In the genomic region with DNA sequence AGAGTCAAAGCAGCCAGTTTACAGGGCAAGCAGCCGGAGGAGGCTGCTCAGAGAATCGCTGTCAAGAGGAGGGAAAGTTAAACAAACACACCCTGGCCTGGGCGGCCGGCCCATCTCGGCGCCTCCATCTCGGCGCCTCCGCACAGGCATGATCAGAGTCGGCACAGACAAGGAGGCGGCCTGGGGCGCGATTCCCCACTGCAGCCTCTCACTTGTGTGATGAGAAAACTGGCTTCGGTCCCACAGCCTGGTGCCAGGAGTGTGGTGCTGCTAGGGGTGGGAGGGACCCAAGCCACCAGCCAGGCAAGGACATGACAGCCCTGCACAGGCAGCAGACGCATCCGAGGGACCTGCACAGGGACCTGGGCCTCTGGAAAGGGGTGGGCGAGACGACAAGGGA, we compare ENCODE assay signal across 14 cellular contexts. TPM values are rescaled to one million over a fixed set of nuclear protein-coding genes. Genes with fewer than 3 reads are reported as not detected.
DNase-seq lines count a peak whose midpoint lies in the region; ATAC-seq, FAIRE-seq and TF ChIP-seq lines count a peak whose summit lies in the region.
"Had no signal": no experiment of that assay in that cellular context is flagged by ENCODE, and none has a peak within 500 bp of the region (broad histone marks: within the 10 kb centered on the region; RNA-seq: fewer than 3 reads in every experiment).

No MANE protein-coding gene starts in this region.

- H3K27me3 ChIP-seq in SK-N-SH (ENCODE audit: insufficient read depth), result no peaks in the 10 kb centered on the region

- TF ChIP-seq RAD21 in SK-N-SH (IDR thresholded peaks at IDR 0.05; ENCODE audit: low read length), result peak; percentile 30; the same call in 1 of the 2 replicates

- peak overlapping the region in 1 of 2 experiments; percentile 77; a peak in 2 of 4 replicates for H3K27ac ChIP-seq in SK-N-SH (ENCODE audit: low read depth in 2 of 2, low read length in 1 of 2)

- CTCF ChIA-PET in SK-N-SH (lab: Yijun Ruan, JAX), result interaction anchor here (0.6 to 4.7 kb wide), 6 partner anchors 10 to 164 kb away, joined by 3 to 55 read pairs (median 8); no protein-coding TSS in a partner anchor

- peaks cover 14% of the 10 kb centered on the region; the same call in 1 of the 2 replicates for H4K20me1 ChIP-seq in SK-N-SH (ENCODE audit: insufficient read depth)

- DNase-seq in LNCaP clone FGC (ENCODE audit: low read depth) (peak; percentile 44), SK-N-SH (peak; percentile 99), left ventricle myocardium superior (peak; percentile 80), posterior cingulate gyrus (peak; percentile 51 to 96 (median 79)), EL (no peak), RCC 7860 (ENCODE audit: low spot score) (no peak), HT-29 (ENCODE audit: low spot score) (no peak)
- DNase-seq in activated T-helper 2 cell treated with anti-CD3 and anti-CD28 coated beads, Interferon-gamma antibody, Interleukin-2, Interleukin-4, amounts not matched to agents 10 μg/mL and 5 μg/mL and 100 μg/mL, durations not matched to agents 14 hours and 24 hours and 36 hours (ENCODE audit: low spot score), result no peak
- DNase-seq: activated CD4-positive, alpha-beta T cell treated with anti-CD3 and anti-CD28 coated beads for 4 hours; activated naive CD4-positive, alpha-beta T cell treated with anti-CD3 and anti-CD28 coated beads, Interleukin-2, amount 10 ng/mL, durations not matched to agents 7 days and 5 days; naive B cell; stimulated activated CD4-positive, alpha-beta T cell treated with anti-CD3 and anti-CD28 coated beads, Interleukin-2, amount 100 ng/mL, for 48 hours had no signal

- no peaks in the 10 kb centered on the region for H3K9me3 Mint-ChIP-seq in activated T-helper 2 cell treated with anti-CD3 and anti-CD28 coated beads, Interferon-gamma antibody, Interleukin-2, Interleukin-4, amounts not matched to agents 10 μg/mL and 5 μg/mL and 100 μg/mL, durations not matched to agents 14 hours and 24 hours and 36 hours
- H3K9me3 Mint-ChIP-seq: activated naive CD4-positive, alpha-beta T cell treated with anti-CD3 and anti-CD28 coated beads, Interleukin-2, amount 10 ng/mL, durations not matched to agents 7 days and 5 days; naive B cell had no signal

- peaks cover 0 to 21% of the 10 kb centered on the region in 2 experiments; a peak in 1 of 4 replicates for H3K4me1 ChIP-seq in SK-N-SH (ENCODE audit: control insufficient read depth in 1 of 2, insufficient read depth in 2 of 2, low read depth in 1 of 2, low read length in 1 of 2)

- intact Hi-C loops in left ventricle myocardium superior (cut with micrococcal nuclease), result no loop called here
- intact Hi-C loops in posterior cingulate gyrus (cut with DNase I), result no loop called here
- intact Hi-C loops in activated T-helper 2 cell treated with anti-CD3 and anti-CD28 coated beads, Interferon-gamma antibody, Interleukin-2, Interleukin-4, amounts not matched to agents 10 μg/mL and 5 μg/mL and 100 μg/mL, durations not matched to agents 14 hours and 24 hours and 36 hours (cut with micrococcal nuclease), result no loop called here

- ATAC-seq in left ventricle myocardium superior, result peak; percentile 86

- H3K9me3 ChIP-seq in SK-N-SH, result no peaks in the 10 kb centered on the region

- TF ChIP-seq CTCF in LNCaP clone FGC (IDR thresholded peaks at IDR 0.05; ENCODE audit: control insufficient read depth, extremely low read depth, insufficient read depth) (no peak), SK-N-SH (IDR thresholded peaks at IDR 0.05) (no peak)

- H3K4me3 Mint-ChIP-seq in activated T-helper 2 cell treated with anti-CD3 and anti-CD28 coated beads, Interferon-gamma antibody, Interleukin-2, Interleukin-4, amounts not matched to agents 10 μg/mL and 5 μg/mL and 100 μg/mL, durations not matched to agents 14 hours and 24 hours and 36 hours (ENCODE audit: low read depth), result no peak overlapping the region
- H3K4me3 Mint-ChIP-seq: activated naive CD4-positive, alpha-beta T cell treated with anti-CD3 and anti-CD28 coated beads, Interleukin-2, amount 10 ng/mL, durations not matched to agents 7 days and 5 days had no signal

- no peaks in the 10 kb centered on the region for H3K27me3 Mint-ChIP-seq in activated T-helper 2 cell treated with anti-CD3 and anti-CD28 coated beads, Interferon-gamma antibody, Interleukin-2, Interleukin-4, amounts not matched to agents 10 μg/mL and 5 μg/mL and 100 μg/mL, durations not matched to agents 14 hours and 24 hours and 36 hours (ENCODE audit: low read depth)
- H3K27me3 Mint-ChIP-seq: activated naive CD4-positive, alpha-beta T cell treated with anti-CD3 and anti-CD28 coated beads, Interleukin-2, amount 10 ng/mL, durations not matched to agents 7 days and 5 days; naive B cell had no signal

- H3K36me3 ChIP-seq in SK-N-SH (replicated peaks in 1 of 2; ENCODE audit: control insufficient read depth in 1 of 2, insufficient read depth in 2 of 2, low read length in 1 of 2), result peaks cover 19 to 66% of the 10 kb centered on the region in 2 experiments

- H3K36me3 Mint-ChIP-seq in activated T-helper 2 cell treated with anti-CD3 and anti-CD28 coated beads, Interferon-gamma antibody, Interleukin-2, Interleukin-4, amounts not matched to agents 10 μg/mL and 5 μg/mL and 100 μg/mL, durations not matched to agents 14 hours and 24 hours and 36 hours (ENCODE audit: low read depth), result peaks cover 55% of the 10 kb centered on the region

- POLR2A ChIA-PET in SK-N-SH (lab: Yijun Ruan, JAX), result no interaction called here

- H3K9ac ChIP-seq in SK-N-SH, result no peak overlapping the region

- no peaks in the 10 kb centered on the region for H3K9me2 ChIP-seq in SK-N-SH

- no peak overlapping the region for H3K4me2 ChIP-seq in SK-N-SH

- TF ChIP-seq EP300 in SK-N-SH (IDR thresholded peaks at IDR 0.05; ENCODE audit: borderline replicate concordance in 1 of 2, low read depth in 1 of 2, low read length in 1 of 2), result peak in 1 of 2 experiments; percentile 61; a peak in 1 of 4 replicates

- no peaks in the 10 kb centered on the region for H3F3A ChIP-seq in SK-N-SH (replicated peaks; ENCODE audit: insufficient read depth)

- no peaks in the 10 kb centered on the region for H3K4me1 Mint-ChIP-seq in activated T-helper 2 cell treated with anti-CD3 and anti-CD28 coated beads, Interferon-gamma antibody, Interleukin-2, Interleukin-4, amounts not matched to agents 10 μg/mL and 5 μg/mL and 100 μg/mL, durations not matched to agents 14 hours and 24 hours and 36 hours (ENCODE audit: low read depth)

- H3K4me3 ChIP-seq in LNCaP clone FGC (ENCODE audit: low read depth, low read length) (no peak overlapping the region), SK-N-SH (ENCODE audit: low read depth in 2 of 2, low read length in 1 of 2) (no peak overlapping the region)

- H3K27ac Mint-ChIP-seq in activated T-helper 2 cell treated with anti-CD3 and anti-CD28 coated beads, Interferon-gamma antibody, Interleukin-2, Interleukin-4, amounts not matched to agents 10 μg/mL and 5 μg/mL and 100 μg/mL, durations not matched to agents 14 hours and 24 hours and 36 hours, result no peak overlapping the region
- H3K27ac Mint-ChIP-seq: activated naive CD4-positive, alpha-beta T cell treated with anti-CD3 and anti-CD28 coated beads, Interleukin-2, amount 10 ng/mL, durations not matched to agents 7 days and 5 days had no signal

- no peak for FAIRE-seq in RCC 7860 (lab: Jason Lieb, UNC)
- FAIRE-seq: GM12892, HTR-8/SVneo had no signal

- H3K79me2 ChIP-seq in SK-N-SH (ENCODE audit: insufficient read depth), result no peaks in the 10 kb centered on the region

- no peak overlapping the region for H2AFZ ChIP-seq in SK-N-SH (ENCODE audit: low read depth)

- 73% methylated on average over 18 of the region's 18 CpGs for WGBS in SK-N-SH (ENCODE audit: low lambda C conversion rate)

TF ChIP-seq in SK-N-SH, 30 proteins besides CTCF, POLR2A, EP300 and RAD21 (continues in another document):
- TF ChIP-seq FOXJ3 (CRISPR knock-in tag; IDR thresholded peaks at IDR 0.05) (peak; percentile 66; the same call in 1 of the 2 replicates), RCOR1 (IDR thresholded peaks at IDR 0.05; ENCODE audit: low read length) (peak; percentile 71), ELF1 (IDR thresholded peaks at IDR 0.05) (no peak), TAF1 (IDR thresholded peaks at IDR 0.05; ENCODE audit: borderline replicate concordance, low read depth, low read length) (no peak), NRF1 (IDR thresholded peaks at IDR 0.05; ENCODE audit: low read depth, low read length) (no peak; the same call in 1 of the 2 replicates), MXI1 (IDR thresholded peaks at IDR 0.05; ENCODE audit: low read depth, low read length) (peak; percentile 97)

RNA-seq across cellular contexts. Expression of gene SLC38A10, which starts 17.7 kb away (rescaled TPM):
- polyA plus RNA-seq in SK-N-SH (2012; rRNA removed), result 64.3 and 82.2 TPM in 2 replicates
- polyA plus RNA-seq in SK-N-SH (2012; cell fraction: cytosol; rRNA removed), result 29.3 and 49.2 TPM in 2 replicates
- polyA plus RNA-seq in SK-N-SH (2012; cell fraction: nucleus; rRNA removed), result 190 and 211 TPM in 2 replicates
- total RNA-seq in left ventricle myocardium superior, result 46.6 TPM
- 109 and 116 TPM in 2 replicates for total RNA-seq in HT-29 (2014; rRNA removed; shearing (Covaris generic))
- total RNA-seq in activated T-helper 2 cell treated with anti-CD3 and anti-CD28 coated beads, Interferon-gamma antibody, Interleukin-2, Interleukin-4, amounts not matched to agents 10 μg/mL and 5 μg/mL and 100 μg/mL, durations not matched to agents 14 hours and 24 hours and 36 hours, result 102 and 116 TPM in 2 replicates

RNA-seq across cellular contexts. Expression of gene NDUFAF8, which starts 38.3 kb away (rescaled TPM):
- polyA plus RNA-seq in SK-N-SH (2012; rRNA removed), result 194 and 229 TPM in 2 replicates
- 230 and 349 TPM in 2 replicates for polyA plus RNA-seq in SK-N-SH (2012; cell fraction: cytosol; rRNA removed)
- polyA plus RNA-seq in SK-N-SH (2012; cell fraction: nucleus; rRNA removed), result 139 and 227 TPM in 2 replicates
- 53.7 TPM for total RNA-seq in left ventricle myocardium superior
- total RNA-seq in HT-29 (2014; rRNA removed; shearing (Covaris generic)), result 87.4 and 96.5 TPM in 2 replicates
- 57.7 and 58.1 TPM in 2 replicates for total RNA-seq in activated T-helper 2 cell treated with anti-CD3 and anti-CD28 coated beads, Interferon-gamma antibody, Interleukin-2, Interleukin-4, amounts not matched to agents 10 μg/mL and 5 μg/mL and 100 μg/mL, durations not matched to agents 14 hours and 24 hours and 36 hours

RNA-seq across cellular contexts. Expression of gene TEPSIN, which starts 38.6 kb away (rescaled TPM):
- polyA plus RNA-seq in SK-N-SH (2012; rRNA removed), result 35.3 and 36.1 TPM in 2 replicates
- 4.6 and 9.6 TPM in 2 replicates for polyA plus RNA-seq in SK-N-SH (2012; cell fraction: cytosol; rRNA removed)
- 379 and 617 TPM in 2 replicates for polyA plus RNA-seq in SK-N-SH (2012; cell fraction: nucleus; rRNA removed)
- total RNA-seq in left ventricle myocardium superior, result 13.8 TPM
- total RNA-seq in HT-29 (2014; rRNA removed; shearing (Covaris generic)), result 39.4 and 46.2 TPM in 2 replicates
- total RNA-seq in activated T-helper 2 cell treated with anti-CD3 and anti-CD28 coated beads, Interferon-gamma antibody, Interleukin-2, Interleukin-4, amounts not matched to agents 10 μg/mL and 5 μg/mL and 100 μg/mL, durations not matched to agents 14 hours and 24 hours and 36 hours, result 33.4 and 39.1 TPM in 2 replicates

RNA-seq across cellular contexts. Expression of gene CEP131, which starts 54.7 kb away (rescaled TPM):
- 26.5 and 34.8 TPM in 2 replicates for polyA plus RNA-seq in SK-N-SH (2012; rRNA removed)
- 12.9 and 16.3 TPM in 2 replicates for polyA plus RNA-seq in SK-N-SH (2012; cell fraction: cytosol; rRNA removed)
- polyA plus RNA-seq in SK-N-SH (2012; cell fraction: nucleus; rRNA removed), result 196 and 378 TPM in 2 replicates
- total RNA-seq in left ventricle myocardium superior, result 13.6 TPM
- total RNA-seq in HT-29 (2014; rRNA removed; shearing (Covaris generic)), result 37.1 and 46.0 TPM in 2 replicates
- total RNA-seq in activated T-helper 2 cell treated with anti-CD3 and anti-CD28 coated beads, Interferon-gamma antibody, Interleukin-2, Interleukin-4, amounts not matched to agents 10 μg/mL and 5 μg/mL and 100 μg/mL, durations not matched to agents 14 hours and 24 hours and 36 hours, result 14.0 and 14.8 TPM in 2 replicates

Comparison
In these comparisons a context has a peak if more than half of its experiments do, and no peak if none do; other contexts are left out.
1. DNase-seq: peak in LNCaP clone FGC (single experiment), SK-N-SH (single experiment), left ventricle myocardium superior (single experiment) and posterior cingulate gyrus (10 of 10); none in EL (single experiment), RCC 7860 (single experiment), HT-29 (single experiment) and activated T-helper 2 cell treated with anti-CD3 and anti-CD28 coated beads, Interferon-gamma antibody, Interleukin-2, Interleukin-4, amounts not matched to agents 10 μg/mL and 5 μg/mL and 100 μg/mL, durations not matched to agents 14 hours and 24 hours and 36 hours (single experiment).